ENCODE assay signal across 1 cellular context in genomic region chr1:11766429-11766776, GRCh38.
TF ChIP-seq lines count a peak whose summit lies in the region.

No MANE protein-coding gene starts in this region.

TF ChIP-seq in WTC11, 78 proteins besides CTCF, POLR2A, EP300 and RAD21 (continued from another document):
- no peak for TF ChIP-seq CDX4 (CRISPR knock-in tag; IDR thresholded peaks at IDR 0.05; ENCODE audit: borderline replicate concordance)
- no peak for TF ChIP-seq TP53 (CRISPR knock-in tag; IDR thresholded peaks at IDR 0.05)
- TF ChIP-seq FOXP4 (CRISPR knock-in tag; IDR thresholded peaks at IDR 0.05), result no peak
- no peak for TF ChIP-seq GABPB1 (CRISPR knock-in tag; IDR thresholded peaks at IDR 0.05)
- no peak for TF ChIP-seq HMGXB4 (CRISPR knock-in tag; IDR thresholded peaks at IDR 0.05)
- no peak for TF ChIP-seq ZNF425 (CRISPR knock-in tag; conservative IDR thresholded peaks at IDR 0.05)
- no peak for TF ChIP-seq FOXP1 (CRISPR knock-in tag; IDR thresholded peaks at IDR 0.05; ENCODE audit: borderline replicate concordance)
- TF ChIP-seq USF2 (CRISPR knock-in tag; IDR thresholded peaks at IDR 0.05), result no peak
- no peak for TF ChIP-seq ZNF423 (CRISPR knock-in tag; IDR thresholded peaks at IDR 0.05)
- TF ChIP-seq GRHL2 (CRISPR knock-in tag; IDR thresholded peaks at IDR 0.05; ENCODE audit: insufficient replicate concordance, severe bottlenecking), result no peak
- no peak for TF ChIP-seq ZNF232 (CRISPR knock-in tag; IDR thresholded peaks at IDR 0.05)
